Comparison of ENCODE assay signal across 8 cellular contexts in genomic region chr3:170055209-170055608, GRCh38. TPM values are rescaled to one million over a fixed set of nuclear protein-coding genes. Genes with fewer than 3 reads are reported as not detected.
DNase-seq lines count a peak whose midpoint lies in the region; ATAC-seq and TF ChIP-seq lines count a peak whose summit lies in the region.

No MANE protein-coding gene starts in this region.

- peak; percentile 64 for DNase-seq in GM10248 (ENCODE audit: extremely low spot score)
- DNase-seq in GM20000 (ENCODE audit: low spot score) = peak; percentile 63
- peak; percentile 48 for DNase-seq in astrocyte of the hippocampus (ENCODE audit: low read depth, low spot score)
- DNase-seq in NCI-H128 (lab: John Stamatoyannopoulos, UW; ENCODE audit: unreplicated experiment) = no peak
- DNase-seq in KBM-7 = no peak
- DNase-seq in sciatic nerve (ENCODE audit: low spot score) = no peak

- CTCF ChIA-PET in GM10248 (lab: Yijun Ruan, JAX) = interaction anchor here (0.9 to 3.8 kb wide), 5 partner anchors 10 to 190 kb away, joined by 4 to 28 read pairs (median 5); no protein-coding TSS in a partner anchor

- POLR2A ChIA-PET in GM10248 (lab: Yijun Ruan, JAX) = no interaction called here

- peak; percentile 72 for ATAC-seq in HG03378 (IDR thresholded peaks at IDR 0.05; ENCODE audit: unreplicated experiment)
- ATAC-seq in SK-N-SH treated with all-trans-retinoic acid at 6 μM for 48 hours = no peak
- ATAC-seq in sciatic nerve = no peak

- in situ Hi-C loops in KBM-7 (cut with MboI; ENCODE audit: low pct_unique_long_range_greater_than_20kb, low sequenced_read_pairs) = no loop called here

- intact Hi-C loops in sciatic nerve (cut with DNase I) = no loop called here

- TF ChIP-seq CTCF in GM10248 (IDR thresholded peaks at IDR 0.05; ENCODE audit: control extremely low read depth, extremely low read depth, low read depth, missing control alignments) (no peak), GM20000 (IDR thresholded peaks at IDR 0.05; ENCODE audit: extremely low read depth, missing control alignments) (no peak)

TF ChIP-seq in SK-N-SH treated with all-trans-retinoic acid at 6 μM for 48 hours, 23 proteins besides CTCF, POLR2A, EP300 and RAD21:
- TF ChIP-seq PPARA (CRISPR knock-in tag; IDR thresholded peaks at IDR 0.05; ENCODE audit: borderline replicate concordance) (no peak), RARB (CRISPR knock-in tag; IDR thresholded peaks at IDR 0.05) (no peak), ZNF70 (CRISPR knock-in tag; IDR thresholded peaks at IDR 0.05) (no peak), CREB5 (CRISPR knock-in tag; IDR thresholded peaks at IDR 0.05; ENCODE audit: low read depth) (no peak), ARNTL (CRISPR knock-in tag; IDR thresholded peaks at IDR 0.05; ENCODE audit: borderline replicate concordance, low read depth) (no peak), ZNF8 (CRISPR knock-in tag; IDR thresholded peaks at IDR 0.05) (no peak), ZFP30 (CRISPR knock-in tag; IDR thresholded peaks at IDR 0.05) (no peak), SNAI2 (CRISPR knock-in tag; IDR thresholded peaks at IDR 0.05) (no peak), ZFP3 (CRISPR knock-in tag; IDR thresholded peaks at IDR 0.05) (no peak), CSDC2 (CRISPR knock-in tag; IDR thresholded peaks at IDR 0.05) (no peak), ZC3H10 (CRISPR knock-in tag; IDR thresholded peaks at IDR 0.05) (no peak), ESRRG (CRISPR knock-in tag; IDR thresholded peaks at IDR 0.05) (no peak), OSR1 (CRISPR knock-in tag; IDR thresholded peaks at IDR 0.05) (no peak), ZNF565 (CRISPR knock-in tag; conservative IDR thresholded peaks at IDR 0.05; ENCODE audit: low read depth) (no peak)

RNA-seq across cellular contexts. Expression of gene GPR160, which starts 17.4 kb away (rescaled TPM):
- 5.4 TPM for total RNA-seq in sciatic nerve

Comparison
In these comparisons a context has a peak if more than half of its experiments do, and no peak if none do; other contexts are left out.
1. DNase-seq: peak in GM10248 (single experiment), GM20000 (single experiment) and astrocyte of the hippocampus (single experiment); none in NCI-H128 (single experiment), KBM-7 (single experiment) and sciatic nerve (single experiment).